Comparison of ENCODE assay signal across 7 cellular contexts in the genomic region with DNA sequence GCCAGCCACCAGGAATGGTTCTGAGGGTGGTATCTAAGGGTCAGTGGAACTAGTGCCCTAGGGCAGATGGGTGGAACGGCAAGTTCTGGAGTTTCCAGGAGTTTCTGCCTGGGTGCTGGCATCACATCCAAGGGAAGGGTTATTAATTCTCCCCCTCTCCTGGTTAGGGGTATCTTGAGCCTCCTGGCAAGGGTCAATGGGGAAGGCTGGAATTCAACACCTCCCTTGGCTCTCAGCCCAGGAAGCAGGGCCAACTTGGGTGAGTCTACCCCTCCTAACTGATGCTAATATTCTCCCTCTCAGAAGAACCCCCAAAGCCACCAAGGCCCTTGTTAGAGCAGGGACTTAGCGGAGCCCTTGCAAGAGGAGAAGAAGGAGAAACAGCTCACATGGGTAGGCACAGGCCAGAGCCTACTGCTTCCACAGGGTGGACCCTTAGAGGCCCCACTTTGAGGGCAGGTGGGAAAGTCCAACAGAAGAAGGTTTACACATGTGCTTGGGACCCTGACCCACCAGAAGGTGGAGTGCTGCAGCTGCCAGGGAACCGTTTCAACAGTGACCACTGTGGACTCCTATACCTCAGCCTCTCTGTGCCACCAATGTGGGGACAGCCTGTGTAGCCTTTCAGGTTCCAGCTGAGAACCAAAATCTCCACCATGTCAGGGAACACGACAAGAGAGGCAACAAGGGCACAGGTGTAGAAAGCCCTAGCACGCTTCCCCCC. TPM values are rescaled to one million over a fixed set of nuclear protein-coding genes. Genes with fewer than 3 reads are reported as not detected.
DNase-seq lines count a peak whose midpoint lies in the region; ATAC-seq and TF ChIP-seq lines count a peak whose summit lies in the region.
"Had no signal": no experiment of that assay in that cellular context is flagged by ENCODE, and none has a peak within 500 bp of the region (broad histone marks: within the 10 kb centered on the region; RNA-seq: fewer than 3 reads in every experiment).

No MANE protein-coding gene starts in this region.

- H3K79me2 ChIP-seq in neural cell (replicated peaks; ENCODE audit: insufficient read depth, low read length), result peaks cover 38% of the 10 kb centered on the region

- no peak overlapping the region for H3K27ac ChIP-seq in neural cell (ENCODE audit: low read length)

- H3K9me3 ChIP-seq in neural cell (ENCODE audit: low read length), result no peaks in the 10 kb centered on the region

- peak overlapping the region; percentile 21 for H3K9ac ChIP-seq in neural cell (ENCODE audit: low read length)

- H3K36me3 ChIP-seq in H7 (replicated peaks; ENCODE audit: control insufficient read depth, insufficient read depth, low read length) (peaks cover 13% of the 10 kb centered on the region), neural cell (ENCODE audit: insufficient read depth, low read length) (no peaks in the 10 kb centered on the region)

- H4K20me1 ChIP-seq in neural cell (ENCODE audit: insufficient read depth), result peaks cover 9% of the 10 kb centered on the region

- peak overlapping the region; percentile 27 for H3K27ac Mint-ChIP-seq in activated naive CD8-positive, alpha-beta T cell treated with anti-CD3 and anti-CD28 coated beads, Interleukin-2, amount 50 U/mL, for 24 hours

- no peaks in the 10 kb centered on the region for H3K9me3 Mint-ChIP-seq in activated naive CD8-positive, alpha-beta T cell treated with anti-CD3 and anti-CD28 coated beads, Interleukin-2, amount 50 U/mL, for 24 hours

- no peak for TF ChIP-seq EP300 in neural cell (conservative IDR thresholded peaks at IDR 0.05; ENCODE audit: poor library complexity, severe bottlenecking)

- peaks cover 17% of the 10 kb centered on the region for H3K36me3 Mint-ChIP-seq in activated naive CD8-positive, alpha-beta T cell treated with anti-CD3 and anti-CD28 coated beads, Interleukin-2, amount 50 U/mL, for 24 hours (ENCODE audit: low read depth)

- no peaks in the 10 kb centered on the region for H3K27me3 Mint-ChIP-seq in activated naive CD8-positive, alpha-beta T cell treated with anti-CD3 and anti-CD28 coated beads, Interleukin-2, amount 50 U/mL, for 24 hours

- no peak for TF ChIP-seq CTCF in neural cell (IDR thresholded peaks at IDR 0.05; ENCODE audit: poor library complexity, severe bottlenecking)

- H3K4me1 Mint-ChIP-seq in activated naive CD8-positive, alpha-beta T cell treated with anti-CD3 and anti-CD28 coated beads, Interleukin-2, amount 50 U/mL, for 24 hours, result peaks cover 54% of the 10 kb centered on the region

- DNase-seq in H7 (peak; percentile 39), Ammon's horn (ENCODE audit: low spot score) (no peak), NCI-H524 (lab: John Stamatoyannopoulos, UW) (no peak)
- DNase-seq in activated naive CD8-positive, alpha-beta T cell treated with anti-CD3 and anti-CD28 coated beads, Interleukin-2, amount 50 U/mL, for 24 hours, result no peak

- no peak overlapping the region for H3K4me3 ChIP-seq in H7 (ENCODE audit: insufficient read depth, low read depth, low read length)
- peak overlapping the region; percentile 94 for H3K4me3 ChIP-seq in neural cell (ENCODE audit: low read length)

- H3K27me3 ChIP-seq in H7 (ENCODE audit: control insufficient read depth, insufficient read depth, low read length), result no peaks in the 10 kb centered on the region
- no peaks in the 10 kb centered on the region for H3K27me3 ChIP-seq in neural cell (ENCODE audit: insufficient read depth, low read depth, low read length)

- no peaks in the 10 kb centered on the region for H3K9me2 ChIP-seq in neural cell (ENCODE audit: insufficient read depth, low read length)

- no peak for ATAC-seq in activated naive CD8-positive, alpha-beta T cell treated with anti-CD3 and anti-CD28 coated beads, Interleukin-2, amount 50 U/mL, for 24 hours
- ATAC-seq in HG02588 (IDR thresholded peaks at IDR 0.05; ENCODE audit: unreplicated experiment), result no peak
- ATAC-seq: Panc1 had no signal

- H3F3A ChIP-seq in neural cell (ENCODE audit: insufficient read depth, low read length, poor library complexity, severe bottlenecking), result no peaks in the 10 kb centered on the region

- no peak overlapping the region for H2AFZ ChIP-seq in neural cell (ENCODE audit: low read depth, low read length)

- peak; percentile 30 for TF ChIP-seq RAD21 in neural cell (conservative IDR thresholded peaks at IDR 0.05)

- H3K4me2 ChIP-seq in neural cell (ENCODE audit: low read length), result peak overlapping the region; percentile 73

- peak overlapping the region; percentile 95 for H3K4me3 Mint-ChIP-seq in activated naive CD8-positive, alpha-beta T cell treated with anti-CD3 and anti-CD28 coated beads, Interleukin-2, amount 50 U/mL, for 24 hours

TF ChIP-seq in neural cell, 6 proteins besides CTCF, POLR2A, EP300 and RAD21:
- peak; percentile 43 for TF ChIP-seq SMC3 (conservative IDR thresholded peaks at IDR 0.05; ENCODE audit: poor library complexity)
- no peak for TF ChIP-seq MXI1 (conservative IDR thresholded peaks at IDR 0.05; ENCODE audit: poor library complexity, severe bottlenecking)
TF ChIP-seq in neural cell: peak in this region for 1.

RNA-seq across cellular contexts. Expression of a gene that starts 3.3 kb away (rescaled TPM):
- 33.1 and 38.7 TPM in 2 replicates for total RNA-seq in H7 (2014; rRNA removed; shearing (Covaris generic))
- 17.8 and 24.7 TPM in 2 replicates for polyA plus RNA-seq in neural cell
- 38.1 and 43.1 TPM in 2 replicates for polyA minus RNA-seq in neural cell

RNA-seq across cellular contexts. Expression of a gene that starts 5.3 kb away (rescaled TPM):
- total RNA-seq in H7 (2014; rRNA removed; shearing (Covaris generic)), result 19.0 and 20.0 TPM in 2 replicates
- polyA plus RNA-seq in neural cell, result 21.2 and 28.9 TPM in 2 replicates
- 16.4 and 18.0 TPM in 2 replicates for polyA minus RNA-seq in neural cell

RNA-seq across cellular contexts. Expression of a gene that starts 5.4 kb away (rescaled TPM):
- 41.1 and 41.6 TPM in 2 replicates for total RNA-seq in H7 (2014; rRNA removed; shearing (Covaris generic))
- 118 and 128 TPM in 2 replicates for polyA plus RNA-seq in neural cell
- 38.0 and 38.5 TPM in 2 replicates for polyA minus RNA-seq in neural cell

RNA-seq across cellular contexts. Expression of a gene that starts 10.5 kb away (rescaled TPM):
- total RNA-seq in H7 (2014; rRNA removed; shearing (Covaris generic)), result 1.1 and 1.3 TPM in 2 replicates
- 5.0 and 5.2 TPM in 2 replicates for polyA plus RNA-seq in neural cell
- 0.97 and 1.3 TPM in 2 replicates for polyA minus RNA-seq in neural cell

RNA-seq across cellular contexts. Expression of a gene that starts 15.4 kb away (rescaled TPM):
- 11.4 and 16.7 TPM in 2 replicates for total RNA-seq in H7 (2014; rRNA removed; shearing (Covaris generic))
- polyA plus RNA-seq in neural cell, result 51.4 and 54.0 TPM in 2 replicates
- 18.1 and 19.0 TPM in 2 replicates for polyA minus RNA-seq in neural cell
